ENCODE assay signal across 12 cellular contexts in the genomic region with DNA sequence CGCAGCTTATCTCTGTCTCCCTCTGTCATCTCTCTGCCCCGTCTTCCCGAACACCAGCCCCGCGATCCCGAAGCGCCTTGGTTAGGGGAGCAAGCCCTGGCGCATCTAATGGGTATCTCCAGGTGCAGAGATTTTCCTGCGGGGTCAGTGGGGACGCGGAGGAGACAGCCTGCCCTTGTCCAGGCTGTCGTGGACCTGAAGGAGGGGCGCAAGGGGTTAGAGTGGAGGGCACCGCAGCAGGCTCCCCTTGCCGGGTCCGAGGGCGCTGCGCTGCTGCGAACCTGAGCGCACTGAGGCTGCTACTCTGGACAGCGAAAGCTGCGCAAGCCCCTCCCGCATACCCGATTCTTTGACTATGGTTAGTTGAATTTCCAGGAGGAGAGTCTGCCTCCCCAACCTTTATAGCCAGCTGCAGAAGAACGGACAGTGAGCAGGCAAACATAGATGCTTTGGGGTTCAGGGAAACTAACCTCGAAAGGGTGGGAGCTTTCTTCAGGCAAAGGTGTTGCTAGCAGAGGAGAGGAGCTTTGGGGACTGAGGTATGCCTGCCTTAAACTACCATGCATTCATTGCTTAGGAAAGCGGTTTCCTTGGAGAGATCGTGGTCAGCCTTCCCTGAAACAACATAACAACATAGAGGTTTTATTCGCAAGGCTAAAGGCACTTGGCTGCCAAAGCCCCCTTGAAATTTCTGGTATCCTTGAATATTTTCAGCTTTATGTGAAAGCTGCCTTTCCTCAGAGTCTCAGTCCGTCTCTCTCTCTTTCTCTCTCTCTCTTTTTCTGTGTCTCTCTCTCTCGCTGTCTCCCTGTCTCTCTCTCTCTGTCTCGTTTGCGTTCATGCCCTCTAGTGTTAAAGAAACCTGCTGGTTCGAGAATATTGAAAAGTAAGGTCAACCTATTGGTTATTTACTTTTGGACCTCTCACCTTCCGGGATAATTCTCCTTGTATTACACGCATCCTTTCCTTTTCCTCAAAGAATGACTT. TPM values are rescaled to one million over a fixed set of nuclear protein-coding genes. Genes with fewer than 3 reads are reported as not detected.
A peak's percentile ranks its signal among the peaks of the same experiment; 100 is the strongest.
DNase-seq lines count a peak whose midpoint lies in the region; ATAC-seq and TF ChIP-seq lines count a peak whose summit lies in the region.
"Had no signal": no experiment of that assay in that cellular context is flagged by ENCODE, and none has a peak within 500 bp of the region (broad histone marks: within the 10 kb centered on the region; RNA-seq: fewer than 3 reads in every experiment).

No MANE protein-coding gene starts in this region.

- H3K27me3 ChIP-seq in iPS-18a (ENCODE audit: control insufficient read depth, insufficient read depth, low read length) (peaks cover 46% of the 10 kb centered on the region), spleen (replicated peaks in 1 of 7) (peaks cover 0 to 45% (median 27%) of the 10 kb centered on the region in 7 donors), stomach (peaks cover 6 to 49% (median 30%) of the 10 kb centered on the region in 3 donors)
- no peaks in the 10 kb centered on the region for H3K27me3 ChIP-seq in CD8-positive, alpha-beta T cell (ENCODE audit: insufficient read depth, low read length)
- H3K27me3 ChIP-seq: pancreas had no signal

- in situ Hi-C loops in GM13977 (cut with MboI; ENCODE audit: low pct_unique_long_range_greater_than_20kb, low sequenced_read_pairs, unreplicated experiment): no loop called here

- CTCF ChIA-PET in CD8-positive, alpha-beta T cell (lab: Charles Lee): no interaction called here

- TF ChIP-seq EP300 in stomach (IDR thresholded peaks at IDR 0.05): no peak

- TF ChIP-seq POLR2A in spleen (IDR thresholded peaks at IDR 0.05) (no peak), stomach (IDR thresholded peaks at IDR 0.05) (no peak)

- H3K27me3 Mint-ChIP-seq in CD8-positive, alpha-beta T cell (ENCODE audit: low read depth): peaks cover 21% of the 10 kb centered on the region

- H3K4me3 ChIP-seq in iPS-18a (ENCODE audit: low read length) (peak overlapping the region; percentile 77), spleen (no peak overlapping the region), stomach (peak overlapping the region in 1 of 4 donors; percentile 23)
- no peak overlapping the region for H3K4me3 ChIP-seq in CD8-positive, alpha-beta T cell (ENCODE audit: low read depth, low read length)

- peak overlapping the region; percentile 36 for H3K9ac ChIP-seq in iPS-18a (ENCODE audit: low read length)

- H3K27ac Mint-ChIP-seq in CD8-positive, alpha-beta T cell: no peak overlapping the region
- H3K27ac Mint-ChIP-seq: activated CD4-positive, alpha-beta memory T cell treated with anti-CD3 and anti-CD28 coated beads for 36 hours had no signal

- DNase-seq in NCI-H1417 (lab: John Stamatoyannopoulos, UW): peak in 2 of 3 experiments; percentile 65 to 66
- no peak for DNase-seq in NCI-H1417 treated with DMSO at 0.1 percent for 48 hours (lab: John Stamatoyannopoulos, UW)
- peak; percentile 52 for DNase-seq in SK-N-DZ (ENCODE audit: low spot score)
- DNase-seq in spleen: peak; percentile 48
- no peak for DNase-seq in GM13977 (ENCODE audit: low spot score)
- DNase-seq in stomach: no peak
- no peak for DNase-seq in CD8-positive, alpha-beta T cell
- DNase-seq: activated CD4-positive, alpha-beta memory T cell treated with anti-CD3 and anti-CD28 coated beads for 36 hours; SHP77 treated with DMSO at 0.1 percent for 48 hours had no signal

- POLR2A ChIA-PET in CD8-positive, alpha-beta T cell (lab: Charles Lee): no interaction called here

- no peaks in the 10 kb centered on the region for H3K4me1 Mint-ChIP-seq in CD8-positive, alpha-beta T cell (ENCODE audit: low read depth)

- peaks cover 8% of the 10 kb centered on the region for H3K4me1 ChIP-seq in iPS-18a (ENCODE audit: control insufficient read depth, low read depth, low read length)
- H3K4me1 ChIP-seq in spleen: peaks cover 0 to 6% (median 0%) of the 10 kb centered on the region in 6 donors
- H3K4me1 ChIP-seq in stomach: peaks cover 0 to 25% (median 3%) of the 10 kb centered on the region in 4 donors
- no peaks in the 10 kb centered on the region for H3K4me1 ChIP-seq in CD8-positive, alpha-beta T cell (ENCODE audit: insufficient read depth, low read length)
- H3K4me1 ChIP-seq: pancreas had no signal

- no peak overlapping the region for H3K4me3 Mint-ChIP-seq in CD8-positive, alpha-beta T cell
- H3K4me3 Mint-ChIP-seq: activated CD4-positive, alpha-beta memory T cell treated with anti-CD3 and anti-CD28 coated beads for 36 hours had no signal

- TF ChIP-seq CTCF in spleen (IDR thresholded peaks at IDR 0.05 in 8 of 11, conservative IDR thresholded peaks at IDR 0.05 in 3 of 11) (no peak), GM13977 (IDR thresholded peaks at IDR 0.05; ENCODE audit: extremely low read depth, insufficient read depth, missing control alignments) (no peak), stomach (IDR thresholded peaks at IDR 0.05) (no peak)
- no peak for TF ChIP-seq CTCF in CD8-positive, alpha-beta T cell (IDR thresholded peaks at IDR 0.05)

- WGBS in spleen, 5 donors: 7 to 12% (median 9%) methylated on average over 36 of the region's 36 CpGs
- 4 to 9% (median 5%) methylated on average over 21 to 36 of the region's 36 CpGs for WGBS in stomach, 5 donors

- H3K27ac ChIP-seq in iPS-18a (ENCODE audit: low read length) (no peak overlapping the region), spleen (no peak overlapping the region), stomach (no peak overlapping the region)
- no peak overlapping the region for H3K27ac ChIP-seq in CD8-positive, alpha-beta T cell (ENCODE audit: low read depth, low read length)
- H3K27ac ChIP-seq: pancreas had no signal

- intact Hi-C loops in spleen (cut with DNase I; ENCODE audit: low total_unique reads): no loop called here
- intact Hi-C loops in stomach (cut with DNase I; ENCODE audit: low total_unique reads): no loop called here
- intact Hi-C loops in CD8-positive, alpha-beta T cell (cut with DNase I, micrococcal nuclease): no loop called here

- H3K9me3 Mint-ChIP-seq in CD8-positive, alpha-beta T cell: no peaks in the 10 kb centered on the region

- H3K9me3 ChIP-seq in iPS-18a (ENCODE audit: control insufficient read depth, low read depth, low read length): no peaks in the 10 kb centered on the region
- no peaks in the 10 kb centered on the region for H3K9me3 ChIP-seq in spleen
- peaks cover 0 to 13% (median 0%) of the 10 kb centered on the region in 4 donors for H3K9me3 ChIP-seq in stomach
- no peaks in the 10 kb centered on the region for H3K9me3 ChIP-seq in CD8-positive, alpha-beta T cell (ENCODE audit: low read length)
- H3K9me3 ChIP-seq: pancreas had no signal

- no peak for ATAC-seq in CD8-positive, alpha-beta T cell
- ATAC-seq: pancreas had no signal

- H3K36me3 Mint-ChIP-seq in CD8-positive, alpha-beta T cell: no peaks in the 10 kb centered on the region

- H3K36me3 ChIP-seq in iPS-18a (ENCODE audit: control insufficient read depth, low read depth, low read length): no peaks in the 10 kb centered on the region
- H3K36me3 ChIP-seq in spleen: no peaks in the 10 kb centered on the region
- no peaks in the 10 kb centered on the region for H3K36me3 ChIP-seq in stomach
- H3K36me3 ChIP-seq in CD8-positive, alpha-beta T cell (ENCODE audit: insufficient read depth, low read length): no peaks in the 10 kb centered on the region
- H3K36me3 ChIP-seq: pancreas had no signal

RNA-seq across cellular contexts. Expression of a gene that starts 1.6 kb away (rescaled TPM):
- 31.9 and 33.9 TPM in 2 replicates for polyA plus RNA-seq in SK-N-DZ (2014; cell fraction: cytosol; rRNA removed)
- polyA plus RNA-seq in SK-N-DZ (2014; cell fraction: nucleus; rRNA removed): 19.5 and 27.5 TPM in 2 replicates
- total RNA-seq in spleen (under 1 TPM in 3 of 7 donors, not detected in 4; 0.09 to 0.61 (median 0.13) TPM), stomach (1 to 10 TPM in 2 of 5 donors, under 1 TPM in 1, not detected in 2; 0.72 to 6.2 (median 1.2) TPM)
- polyA plus RNA-seq in spleen (under 1 TPM in 1 of 3 donors, not detected in 2; 0.02 TPM), stomach (under 1 TPM in 2 of 3 donors, not detected in 1; 0.15 to 0.40 TPM)
- under 1 TPM; 0.14 to 0.52 TPM for total RNA-seq in CD8-positive, alpha-beta T cell
- total RNA-seq: activated CD4-positive, alpha-beta memory T cell treated with anti-CD3 and anti-CD28 coated beads for 36 hours had no signal
- polyA plus RNA-seq: AG04450 had no signal

Comparison
In these comparisons a context has a peak if more than half of its experiments do, and no peak if none do; other contexts are left out.
1. DNase-seq: peak in NCI-H1417 (2 of 3), SK-N-DZ (single experiment) and spleen (single experiment); none in NCI-H1417 treated with DMSO at 0.1 percent for 48 hours (single experiment), GM13977 (single experiment), stomach (single experiment) and CD8-positive, alpha-beta T cell (0 of 7).